In the genomic region with DNA sequence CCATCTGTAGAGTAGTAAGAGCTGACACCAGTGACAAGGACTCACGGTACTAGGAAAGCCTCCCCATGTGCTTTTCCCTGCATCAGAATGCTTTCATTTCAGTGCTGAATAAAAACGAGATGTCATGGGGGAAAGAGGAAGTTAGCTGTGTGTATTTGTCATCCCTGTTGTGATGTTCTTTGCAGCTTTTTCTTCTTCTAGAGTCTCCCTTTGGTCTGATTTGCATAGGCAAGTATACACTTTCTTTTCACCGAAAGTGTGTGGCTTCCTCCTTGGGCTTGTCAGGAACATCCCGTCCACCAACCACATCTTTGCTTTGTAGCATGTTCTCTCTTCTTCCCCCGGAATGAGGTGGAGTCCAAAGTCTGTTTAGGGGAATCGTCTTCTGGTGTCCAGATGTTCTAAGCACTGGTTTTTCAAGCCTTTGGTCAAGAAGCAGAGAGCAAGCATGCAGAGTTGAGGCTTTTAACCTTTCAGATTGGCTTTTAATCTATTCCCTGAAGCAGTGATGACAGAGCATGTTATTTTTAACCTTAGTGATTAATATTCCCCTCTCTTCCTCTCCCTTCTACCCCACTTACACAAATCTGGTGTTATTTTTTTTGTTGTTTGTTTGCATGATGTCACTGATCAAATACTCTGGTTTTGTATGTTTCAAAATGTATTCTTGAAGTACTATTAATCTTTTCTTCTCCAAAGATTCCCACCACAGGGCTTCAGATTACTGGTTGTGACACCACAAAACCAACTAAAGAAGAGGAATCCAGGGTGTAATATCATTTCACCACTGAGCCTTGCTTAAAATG, we compare ENCODE assay signal across 8 cellular contexts.
DNase-seq lines count a peak whose midpoint lies in the region; ATAC-seq and TF ChIP-seq lines count a peak whose summit lies in the region.

No MANE protein-coding gene starts in this region.

- TF ChIP-seq CTCF in breast epithelium (IDR thresholded peaks at IDR 0.05) = no peak
- no peak for TF ChIP-seq CTCF in MCF 10A (IDR thresholded peaks at IDR 0.05; ENCODE audit: unreplicated experiment)
- no peak for TF ChIP-seq CTCF in RWPE2 (IDR thresholded peaks at IDR 0.05; ENCODE audit: poor library complexity, severe bottlenecking)

- H3K36me3 ChIP-seq in breast epithelium (no peaks in the 10 kb centered on the region), RWPE2 (ENCODE audit: low read depth) (peaks cover 5% of the 10 kb centered on the region), skeletal muscle tissue (ENCODE audit: control insufficient read depth in 3 of 3, insufficient read depth in 3 of 3, low read length in 3 of 3) (no peaks in the 10 kb centered on the region)

- H3K9me3 ChIP-seq in breast epithelium = no peaks in the 10 kb centered on the region
- H3K9me3 ChIP-seq in RWPE2 (ENCODE audit: severe bottlenecking) = no peaks in the 10 kb centered on the region
- no peaks in the 10 kb centered on the region for H3K9me3 ChIP-seq in skeletal muscle tissue (ENCODE audit: control insufficient read depth in 3 of 3, low read length in 3 of 3)

- intact Hi-C loops in breast epithelium (cut with DNase I; ENCODE audit: low total_unique reads) = no loop called here
- intact Hi-C loops in MCF 10A (cut with micrococcal nuclease) = no loop called here

- H3K27me3 ChIP-seq in breast epithelium (no peaks in the 10 kb centered on the region), RWPE2 (ENCODE audit: insufficient read depth, poor library complexity, severe bottlenecking) (no peaks in the 10 kb centered on the region), skeletal muscle tissue (ENCODE audit: control insufficient read depth in 3 of 3, insufficient read depth in 3 of 3, low read length in 3 of 3) (no peaks in the 10 kb centered on the region)

- no TSS peak for BruUV-seq in MCF 10A (replicated peaks; lab: Mats Ljungman, UMichigan)

- CTCF ChIA-PET in MCF 10A (lab: Yijun Ruan, JAX) = interaction anchor here (1.0 kb wide), 2 partner anchors 9 to 39 kb away, joined by 3 to 4 read pairs; no protein-coding TSS in a partner anchor

- peaks cover 0 to 3% of the 10 kb centered on the region in 2 donors for H3K4me1 ChIP-seq in breast epithelium
- H3K4me1 ChIP-seq in RWPE2 (ENCODE audit: insufficient read depth, poor library complexity, severe bottlenecking) = peaks cover 10% of the 10 kb centered on the region
- H3K4me1 ChIP-seq in skeletal muscle tissue (ENCODE audit: control insufficient read depth in 3 of 3, insufficient read depth in 3 of 3, low read length in 3 of 3) = peaks cover 26 to 35% (median 35%) of the 10 kb centered on the region in 3 donors

- H3K9me3 Mint-ChIP-seq in MCF 10A (ENCODE audit: unreplicated experiment) = no peaks in the 10 kb centered on the region

- no peak for TF ChIP-seq POLR2A in breast epithelium (IDR thresholded peaks at IDR 0.05)

- no peak overlapping the region for H3K27ac Mint-ChIP-seq in MCF 10A (ENCODE audit: low read depth, unreplicated experiment)

- DNase-seq in breast epithelium (ENCODE audit: low spot score in 2 of 2) (no peak), MCF 10A (ENCODE audit: unreplicated experiment) (no peak), RWPE2 (ENCODE audit: low spot score) (no peak), mesenteric fat pad (ENCODE audit: low spot score) (no peak), activated gamma-delta T cell (lab: John Stamatoyannopoulos, UW) (no peak)

- peaks cover 10% of the 10 kb centered on the region for H3K4me1 Mint-ChIP-seq in MCF 10A (ENCODE audit: insufficient read depth, unreplicated experiment)

- no peak overlapping the region for H3K4me3 Mint-ChIP-seq in MCF 10A (ENCODE audit: unreplicated experiment)

- POLR2A ChIA-PET in MCF 10A (lab: Yijun Ruan, JAX) = interaction anchor here (0.6 to 2.0 kb wide), 3 partner anchors 8 to 349 kb away, joined by 3 to 7 read pairs (median 4); no protein-coding TSS in a partner anchor

- peak overlapping the region in 2 of 3 donors; percentile 34 to 54 for H3K9ac ChIP-seq in skeletal muscle tissue (ENCODE audit: low read depth in 1 of 3, low read length in 3 of 3)

- H3K36me3 Mint-ChIP-seq in MCF 10A (ENCODE audit: insufficient read depth, unreplicated experiment) = peaks cover 14% of the 10 kb centered on the region

- H3K27me3 Mint-ChIP-seq in MCF 10A (ENCODE audit: insufficient read depth, unreplicated experiment) = no peaks in the 10 kb centered on the region

- ATAC-seq in HG02885 (IDR thresholded peaks at IDR 0.05; ENCODE audit: poor library complexity, unreplicated experiment) (peak; percentile 97), RWPE2 (ENCODE audit: low read depth) (peak; percentile 43; the same call in 1 of the 3 replicates), esophagus mucosa (peak; percentile 62)

- peak overlapping the region; percentile 18 to 38 (median 20) for H3K4me3 ChIP-seq in breast epithelium
- H3K4me3 ChIP-seq in RWPE2 (ENCODE audit: severe bottlenecking) = no peak overlapping the region
- peak overlapping the region; percentile 45 to 49 (median 46) for H3K4me3 ChIP-seq in skeletal muscle tissue (ENCODE audit: low read length in 3 of 3)

- H3K27ac ChIP-seq in breast epithelium (peak overlapping the region; percentile 48 to 75), RWPE2 (ENCODE audit: poor library complexity, severe bottlenecking) (no peak overlapping the region), skeletal muscle tissue (ENCODE audit: low read depth, low read length) (peak overlapping the region; percentile 75)

Comparison
In these comparisons a context has a peak if more than half of its experiments do, and no peak if none do; other contexts are left out.
1. ATAC-seq: peak in every context shown above with its lines; median percentile 97 in HG02885; 62 in esophagus mucosa; 43 in RWPE2.